ENCODE assay signal across 34 cellular contexts in genomic region chr12:122995503-122996187, GRCh38. TPM values are rescaled to one million over a fixed set of nuclear protein-coding genes. Genes with fewer than 3 reads are reported as not detected.
DNase-seq lines count a peak whose midpoint lies in the region; ATAC-seq, FAIRE-seq and TF ChIP-seq lines count a peak whose summit lies in the region.
"Had no signal": no experiment of that assay in that cellular context is flagged by ENCODE, and none has a peak within 500 bp of the region (broad histone marks: within the 10 kb centered on the region; RNA-seq: fewer than 3 reads in every experiment).

No MANE protein-coding gene starts in this region.

- H3K4me3 ChIP-seq in body of pancreas (no peak overlapping the region), kidney (ENCODE audit: low read length in 2 of 2) (peak overlapping the region in 1 of 2 donors; percentile 35)
- H3K4me3 ChIP-seq: colonic mucosa, pancreas, transverse colon had no signal

- peaks cover 9% of the 10 kb centered on the region for H3K27me3 Mint-ChIP-seq in HFFc6 (ENCODE audit: insufficient read depth)
- H3K27me3 Mint-ChIP-seq: activated CD8-positive, alpha-beta T cell treated with anti-CD3 and anti-CD28 coated beads for 36 hours; CD4-positive, alpha-beta memory T cell; naive thymus-derived CD8-positive, alpha-beta T cell had no signal

- TF ChIP-seq CTCF in body of pancreas (IDR thresholded peaks at IDR 0.05) (no peak), kidney (IDR thresholded peaks at IDR 0.05; ENCODE audit: borderline replicate concordance, extremely low read depth, insufficient read depth) (no peak), HFFc6 (IDR thresholded peaks at IDR 0.05) (no peak)

- no peak for FAIRE-seq in kidney (lab: Jason Lieb, UNC)
- FAIRE-seq: bronchial epithelial cell, D721Med, islet of Langerhans, pancreas had no signal

- H3K9ac ChIP-seq in kidney (ENCODE audit: low read length in 2 of 2) = no peak overlapping the region

- H3K9me3 ChIP-seq in body of pancreas (no peaks in the 10 kb centered on the region), kidney (ENCODE audit: control insufficient read depth in 1 of 2, low read length in 2 of 2) (no peaks in the 10 kb centered on the region)
- H3K9me3 ChIP-seq: colonic mucosa, pancreas, transverse colon had no signal

- 85 to 89% methylated on average over 7 to 15 of the region's 20 CpGs for WGBS in body of pancreas, 2 donors

- no peaks in the 10 kb centered on the region for H3K9me3 Mint-ChIP-seq in HFFc6
- H3K9me3 Mint-ChIP-seq: activated CD8-positive, alpha-beta T cell treated with anti-CD3 and anti-CD28 coated beads for 36 hours; activated naive CD4-positive, alpha-beta T cell treated with anti-CD3 and anti-CD28 coated beads for 36 hours; CD4-positive, alpha-beta memory T cell; naive thymus-derived CD8-positive, alpha-beta T cell; T-helper 2 cell treated with Interferon-gamma antibody and Interleukin-4, amounts not matched to agents 5 μg/mL and 100 μg/mL, for 36 hours had no signal

- no peak overlapping the region for H3K27ac Mint-ChIP-seq in HFFc6
- H3K27ac Mint-ChIP-seq: activated CD8-positive, alpha-beta T cell treated with anti-CD3 and anti-CD28 coated beads for 36 hours; activated naive CD4-positive, alpha-beta T cell treated with anti-CD3 and anti-CD28 coated beads for 36 hours; T-helper 2 cell treated with Interferon-gamma antibody and Interleukin-4, amounts not matched to agents 5 μg/mL and 100 μg/mL, for 36 hours had no signal

- no peak for TF ChIP-seq POLR2A in body of pancreas (IDR thresholded peaks at IDR 0.05)

- H3K4me3 Mint-ChIP-seq in HFFc6 = no peak overlapping the region
- H3K4me3 Mint-ChIP-seq: activated CD8-positive, alpha-beta T cell treated with anti-CD3 and anti-CD28 coated beads for 36 hours; activated naive CD4-positive, alpha-beta T cell treated with anti-CD3 and anti-CD28 coated beads for 36 hours; CD4-positive, alpha-beta memory T cell; naive thymus-derived CD8-positive, alpha-beta T cell; T-helper 2 cell treated with Interferon-gamma antibody and Interleukin-4, amounts not matched to agents 5 μg/mL and 100 μg/mL, for 36 hours had no signal

- no peaks in the 10 kb centered on the region for H3K4me1 ChIP-seq in body of pancreas
- peaks cover 0 to 18% of the 10 kb centered on the region in 2 donors for H3K4me1 ChIP-seq in kidney (ENCODE audit: control insufficient read depth in 1 of 2, insufficient read depth in 1 of 2, low read depth in 1 of 2, low read length in 2 of 2)
- H3K4me1 ChIP-seq: colonic mucosa, pancreas, transverse colon had no signal

- ATAC-seq in body of pancreas (peak; percentile 24), GM18517 (IDR thresholded peaks at IDR 0.05; ENCODE audit: unreplicated experiment) (no peak)
- ATAC-seq: activated CD8-positive, alpha-beta T cell treated with anti-CD3 and anti-CD28 coated beads for 36 hours; naive thymus-derived CD8-positive, alpha-beta T cell; Panc1 had no signal

- no peaks in the 10 kb centered on the region for H3K4me1 Mint-ChIP-seq in HFFc6 (ENCODE audit: low read depth)
- H3K4me1 Mint-ChIP-seq: naive thymus-derived CD8-positive, alpha-beta T cell had no signal

- H3K27me3 ChIP-seq in body of pancreas = no peaks in the 10 kb centered on the region
- H3K27me3 ChIP-seq: colonic mucosa, pancreas, transverse colon had no signal

- H3K27ac ChIP-seq in body of pancreas (no peak overlapping the region), kidney (ENCODE audit: low read depth in 2 of 2, low read length in 2 of 2) (peak overlapping the region; percentile 55 to 71)
- H3K27ac ChIP-seq: colonic mucosa, epithelial cell of prostate, pancreas, transverse colon had no signal

- intact Hi-C loops in body of pancreas (cut with DNase I) = no loop called here
- intact Hi-C loops in kidney (cut with DNase I) = no loop called here
- intact Hi-C loops in posterior vena cava (cut with DNase I) = loop anchor here in 1 of 2 donors (10.0 kb wide), 1 partner anchor 149 kb away; no protein-coding TSS in a partner anchor

- peak; percentile 46 for DNase-seq in HuH-7 (ENCODE audit: low spot score)
- DNase-seq in body of pancreas = peak in 2 of 4 donors; percentile 28 to 29
- peak; percentile 85 for DNase-seq in kidney
- peak; percentile 84 for DNase-seq in posterior vena cava (ENCODE audit: low spot score)
- DNase-seq in NCI-H510A (lab: John Stamatoyannopoulos, UW) = no peak
- no peak for DNase-seq in HFFc6
- no peak for DNase-seq in NCI-H1105 treated with DMSO at 0.1 percent for 48 hours (lab: John Stamatoyannopoulos, UW)
- DNase-seq: activated CD4-positive, alpha-beta T cell treated with anti-CD3 and anti-CD28 coated beads for 1 hour; activated CD8-positive, alpha-beta T cell treated with anti-CD3 and anti-CD28 coated beads for 36 hours; activated naive CD4-positive, alpha-beta T cell treated with anti-CD3 and anti-CD28 coated beads for 36 hours; CD4-positive, alpha-beta memory T cell; colonic mucosa; effector CD8-positive, alpha-beta T cell; H7; IMR-90; midbrain; MV-4-11; NCI-H1436 treated with DMSO at 0.1 percent for 48 hours; NCI-H2081 treated with DMSO at 0.1 percent for 48 hours; NCI-H226; NCI-H69; SIG-M5; stimulated activated CD4-positive, alpha-beta T cell treated with anti-CD3 and anti-CD28 coated beads, Interleukin-15, amount 100 ng/mL, for 24 hours; stimulated activated CD4-positive, alpha-beta T cell treated with anti-CD3 and anti-CD28 coated beads, Interleukin-4, amount 100 ng/mL, for 4 hours; transverse colon had no signal

- H3K36me3 ChIP-seq in body of pancreas (replicated peaks in 1 of 2; ENCODE audit: insufficient read depth in 1 of 2, low read depth in 2 of 2) = no peaks in the 10 kb centered on the region
- peaks cover 0 to 1% of the 10 kb centered on the region in 2 donors for H3K36me3 ChIP-seq in kidney (ENCODE audit: control insufficient read depth in 1 of 2, insufficient read depth in 2 of 2, low read length in 2 of 2)
- H3K36me3 ChIP-seq: colonic mucosa, pancreas had no signal

- no peaks in the 10 kb centered on the region for H3K36me3 Mint-ChIP-seq in HFFc6 (ENCODE audit: low read depth)
- H3K36me3 Mint-ChIP-seq: CD4-positive, alpha-beta memory T cell had no signal

RNA-seq across cellular contexts. Expression of gene ARL6IP4, which starts 15.2 kb away (rescaled TPM):
- total RNA-seq in body of pancreas = 100 to 1,000 TPM; 215 to 237 TPM
- total RNA-seq in kidney = 168 TPM
- 362 TPM for polyA plus RNA-seq in kidney (ENCODE audit: insufficient read depth, low read depth, low replicate concordance)
- 100 to 1,000 TPM; 125 to 132 TPM for total RNA-seq in posterior vena cava
- 100 to 1,000 TPM; 128 to 180 (median 149) TPM for total RNA-seq in HFFc6 (2021; fragmentation: NEBNext Ultra II Directional; extraction: Animal tissue kit (Norgen Biotek cat#: 25700))

RNA-seq across cellular contexts. Expression of gene OGFOD2, which starts 20.6 kb away (rescaled TPM):
- 10 to 100 TPM in 1 of 2 donors, 1 to 10 TPM in 1; 8.6 to 25.4 TPM for total RNA-seq in body of pancreas
- 22.9 TPM for total RNA-seq in kidney
- 27.5 TPM for polyA plus RNA-seq in kidney (ENCODE audit: insufficient read depth, low read depth, low replicate concordance)
- total RNA-seq in posterior vena cava = 1 to 10 TPM; 7.6 to 9.6 TPM
- total RNA-seq in HFFc6 (2021; fragmentation: NEBNext Ultra II Directional; extraction: Animal tissue kit (Norgen Biotek cat#: 25700)) = 10 to 100 TPM; 16.2 to 18.3 (median 17.6) TPM

RNA-seq across cellular contexts. Expression of gene ABCB9, which starts 29.4 kb away (rescaled TPM):
- 1 to 10 TPM; 5.2 to 7.9 TPM for total RNA-seq in body of pancreas
- 7.6 TPM for total RNA-seq in kidney
- polyA plus RNA-seq in kidney (ENCODE audit: insufficient read depth, low read depth, low replicate concordance) = 4.6 TPM
- total RNA-seq in posterior vena cava = 1 to 10 TPM; 3.4 to 5.3 TPM
- 10 to 100 TPM in 3 of 6 experiments, 1 to 10 TPM in 3; 9.2 to 11.1 (median 10.0) TPM for total RNA-seq in HFFc6 (2021; fragmentation: NEBNext Ultra II Directional; extraction: Animal tissue kit (Norgen Biotek cat#: 25700))

Comparison
In these comparisons a context has a peak if more than half of its experiments do, and no peak if none do; other contexts are left out.
1. DNase-seq: peak in HuH-7 (single experiment), kidney (single experiment) and posterior vena cava (single experiment); none in NCI-H510A (single experiment), HFFc6 (single experiment) and NCI-H1105 treated with DMSO at 0.1 percent for 48 hours (single experiment).
2. H3K27ac ChIP-seq: peak in kidney (2 of 2); none in body of pancreas (0 of 4).